31 cellular contexts compared by ENCODE assay signal in the genomic region with DNA sequence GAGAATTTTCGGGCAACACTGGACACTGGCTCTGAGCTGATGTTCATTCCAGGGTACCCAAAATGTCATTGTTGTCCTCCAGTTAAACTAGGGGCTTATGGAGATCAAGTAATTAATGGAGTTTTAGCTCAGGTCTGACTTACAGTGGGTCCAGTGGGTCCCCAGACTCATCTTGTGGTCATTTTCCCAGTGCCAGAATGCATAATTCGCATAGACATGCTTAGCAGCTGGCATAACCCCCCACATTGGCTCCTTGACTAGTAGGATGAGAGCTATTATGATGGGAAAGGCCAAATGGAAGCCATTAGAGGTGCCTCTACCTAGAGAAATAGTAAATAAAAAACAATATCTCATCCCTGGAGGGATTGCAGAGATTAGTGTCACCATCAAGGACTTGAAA.
DNase-seq lines count a peak whose midpoint lies in the region; TF ChIP-seq lines count a peak whose summit lies in the region.
"Had no signal": no experiment of that assay in that cellular context is flagged by ENCODE, and none has a peak within 500 bp of the region (broad histone marks: within the 10 kb centered on the region; RNA-seq: fewer than 3 reads in every experiment).

No MANE protein-coding gene starts in this region.

- H3K4me1 ChIP-seq in SJCRH30 (no peaks in the 10 kb centered on the region), SJSA1 (replicated peaks) (no peaks in the 10 kb centered on the region)
- H3K4me1 ChIP-seq: A549; BLaER1; BLaER1 treated with 17β-estradiol and CSF1 and Interleukin-3, amounts not matched to agents 10 nM and 100 nM; Caco-2 had no signal

- peak; percentile 3 for DNase-seq in SJCRH30
- peak; percentile 61 to 79 for DNase-seq in SJSA1 (ENCODE audit: low read depth in 1 of 2, low spot score in 2 of 2)
- no peak for DNase-seq in glutamatergic neuron
- DNase-seq in pons (ENCODE audit: low spot score) = no peak
- DNase-seq: 8988T; ACHN; AML-193; BE2C; C1 segment of cervical spinal cord; Caco-2; Calu3; CD4-positive, alpha-beta memory T cell; CD4-positive, alpha-beta T cell; CD4-positive, CD25-positive, alpha-beta regulatory T cell; CD8-positive, alpha-beta memory T cell; CD8-positive, alpha-beta T cell; COR-L47; DMS 273 treated with DMSO at 0.1 percent for 48 hours; DMS153; DMS53; DMS79; DMS79 treated with DMSO at 0.1 percent for 48 hours; DND-41; EL had no signal

- H3K27ac ChIP-seq in SJCRH30 = no peak overlapping the region
- H3K27ac ChIP-seq in SJSA1 = no peak overlapping the region
- H3K27ac ChIP-seq: 22Rv1; A549; BLaER1; BLaER1 treated with 17β-estradiol and CSF1 and Interleukin-3, amounts not matched to agents 10 nM and 100 nM; C4-2B had no signal

- H3K9me3 ChIP-seq in SJCRH30 (replicated peaks) (no peaks in the 10 kb centered on the region), SJSA1 (replicated peaks) (no peaks in the 10 kb centered on the region; the same call in 1 of the 2 replicates)
- H3K9me3 ChIP-seq: A549, BE2C, Caco-2 had no signal

- no peak overlapping the region for H3K4me3 ChIP-seq in SJCRH30
- no peak overlapping the region for H3K4me3 ChIP-seq in SJSA1
- H3K4me3 ChIP-seq: A549; BLaER1; BLaER1 treated with 17β-estradiol and CSF1 and Interleukin-3, amounts not matched to agents 10 nM and 100 nM had no signal

- H3K27me3 Mint-ChIP-seq in glutamatergic neuron (ENCODE audit: unreplicated experiment) = no peaks in the 10 kb centered on the region
- H3K27me3 Mint-ChIP-seq: B cell; CD4-positive, alpha-beta memory T cell; CD4-positive, alpha-beta T cell; CD4-positive, CD25-positive, alpha-beta regulatory T cell; CD8-positive, alpha-beta memory T cell had no signal

- no peak for TF ChIP-seq CTCF in glutamatergic neuron (IDR thresholded peaks at IDR 0.05; ENCODE audit: partially characterized antibody, unreplicated experiment)

- H3K4me3 Mint-ChIP-seq in glutamatergic neuron (ENCODE audit: unreplicated experiment) = no peak overlapping the region
- H3K4me3 Mint-ChIP-seq: B cell; CD14-positive monocyte; CD4-positive, alpha-beta memory T cell; CD4-positive, alpha-beta T cell; CD4-positive, CD25-positive, alpha-beta regulatory T cell; CD8-positive, alpha-beta memory T cell; CD8-positive, alpha-beta T cell had no signal

- peaks cover 2% of the 10 kb centered on the region for H3K9me3 Mint-ChIP-seq in glutamatergic neuron (ENCODE audit: unreplicated experiment)
- H3K9me3 Mint-ChIP-seq: CD8-positive, alpha-beta T cell had no signal

- H3K36me3 ChIP-seq in SJCRH30 (no peaks in the 10 kb centered on the region), SJSA1 (no peaks in the 10 kb centered on the region)
- H3K36me3 ChIP-seq: BE2C; BLaER1; BLaER1 treated with 17β-estradiol and CSF1 and Interleukin-3, amounts not matched to agents 10 nM and 100 nM had no signal

- H3K27ac Mint-ChIP-seq in glutamatergic neuron (ENCODE audit: unreplicated experiment) = no peak overlapping the region
- H3K27ac Mint-ChIP-seq: B cell; CD14-positive monocyte; CD4-positive, alpha-beta memory T cell; CD4-positive, alpha-beta T cell; CD4-positive, CD25-positive, alpha-beta regulatory T cell; CD8-positive, alpha-beta memory T cell; CD8-positive, alpha-beta T cell had no signal

- no peaks in the 10 kb centered on the region for H3K36me3 Mint-ChIP-seq in glutamatergic neuron (ENCODE audit: unreplicated experiment)
- H3K36me3 Mint-ChIP-seq: CD14-positive monocyte; CD4-positive, alpha-beta memory T cell; CD4-positive, CD25-positive, alpha-beta regulatory T cell; CD8-positive, alpha-beta memory T cell; CD8-positive, alpha-beta T cell had no signal

- H3K4me1 Mint-ChIP-seq in glutamatergic neuron (ENCODE audit: low read depth, unreplicated experiment) = no peaks in the 10 kb centered on the region
- H3K4me1 Mint-ChIP-seq: B cell; CD14-positive monocyte; CD4-positive, alpha-beta memory T cell; CD4-positive, CD25-positive, alpha-beta regulatory T cell; CD8-positive, alpha-beta memory T cell had no signal

- H3K27me3 ChIP-seq in SJCRH30 (no peaks in the 10 kb centered on the region), SJSA1 (replicated peaks) (peaks cover 21% of the 10 kb centered on the region)
- H3K27me3 ChIP-seq: BE2C; BLaER1; BLaER1 treated with 17β-estradiol and CSF1 and Interleukin-3, amounts not matched to agents 10 nM and 100 nM had no signal

Comparison
In these comparisons a context has a peak if more than half of its experiments do, and no peak if none do; other contexts are left out.
1. DNase-seq: peak in SJCRH30 (2 of 2) and SJSA1 (2 of 2); none in glutamatergic neuron (single experiment) and pons (single experiment).